14 cellular contexts compared by ENCODE assay signal in genomic region chr1:175433586-175434267, GRCh38.
"Had no signal": no experiment of that assay in that cellular context is flagged by ENCODE, and none has a peak within 500 bp of the region (broad histone marks: within the 10 kb centered on the region; RNA-seq: fewer than 3 reads in every experiment).

No MANE protein-coding gene starts in this region.

- DNase-seq: effector memory CD4-positive, alpha-beta T cell; heart left ventricle; hippocampal formation; mucosa of descending colon; naive thymus-derived CD8-positive, alpha-beta T cell had no signal

- H3K27me3 ChIP-seq: right atrium auricular region, testis, tibial nerve had no signal

- H3K4me1 ChIP-seq: heart left ventricle, right atrium auricular region, testis, tibial nerve had no signal

- H3K4me3 Mint-ChIP-seq: naive thymus-derived CD8-positive, alpha-beta T cell; neural crest cell; stimulated activated effector memory CD8-positive, alpha-beta T cell treated with anti-CD3 and anti-CD28 coated beads, Interleukin-12 subunit alpha, Interleukin-12 subunit beta, amount 100 ng/mL, for 72 hours; stimulated activated naive CD8-positive, alpha-beta T cell treated with anti-CD3 and anti-CD28 coated beads, Interleukin-15, Interleukin-2, amounts not matched to agents 100 ng/mL and 50 ng/mL, for 24 hours had no signal

- H3K4me2 ChIP-seq: smooth muscle cell had no signal

- H3K9me3 Mint-ChIP-seq: stimulated activated naive CD8-positive, alpha-beta T cell treated with anti-CD3 and anti-CD28 coated beads, Interleukin-15, Interleukin-2, amounts not matched to agents 100 ng/mL and 50 ng/mL, for 24 hours had no signal

- H3K36me3 Mint-ChIP-seq: stimulated activated effector memory CD8-positive, alpha-beta T cell treated with anti-CD3 and anti-CD28 coated beads, Interleukin-12 subunit alpha, Interleukin-12 subunit beta, amount 100 ng/mL, for 72 hours had no signal

- H3K27ac ChIP-seq: heart left ventricle, right atrium auricular region, testis, tibial nerve had no signal

- H3K27ac Mint-ChIP-seq: naive thymus-derived CD8-positive, alpha-beta T cell; stimulated activated effector memory CD8-positive, alpha-beta T cell treated with anti-CD3 and anti-CD28 coated beads, Interleukin-12 subunit alpha, Interleukin-12 subunit beta, amount 100 ng/mL, for 72 hours; stimulated activated naive CD8-positive, alpha-beta T cell treated with anti-CD3 and anti-CD28 coated beads, Interleukin-15, Interleukin-2, amounts not matched to agents 100 ng/mL and 50 ng/mL, for 24 hours had no signal

- H3K36me3 ChIP-seq: heart left ventricle, right atrium auricular region, tibial nerve had no signal

- H3K4me3 ChIP-seq: heart left ventricle, mucosa of descending colon, right atrium auricular region, smooth muscle cell, testis, tibial nerve had no signal

- ATAC-seq: esophagus mucosa; heart left ventricle; left colon; mucosa of descending colon; naive thymus-derived CD8-positive, alpha-beta T cell; stimulated activated effector memory CD8-positive, alpha-beta T cell treated with anti-CD3 and anti-CD28 coated beads, Interleukin-12 subunit alpha, Interleukin-12 subunit beta, amount 100 ng/mL, for 72 hours had no signal

- H3K4me1 Mint-ChIP-seq: naive thymus-derived CD8-positive, alpha-beta T cell; neural crest cell; stimulated activated effector memory CD8-positive, alpha-beta T cell treated with anti-CD3 and anti-CD28 coated beads, Interleukin-12 subunit alpha, Interleukin-12 subunit beta, amount 100 ng/mL, for 72 hours had no signal

- H3K9me3 ChIP-seq: heart left ventricle, mucosa of descending colon, right atrium auricular region, testis, tibial nerve had no signal
